8 cellular contexts compared by ENCODE assay signal in the genomic region with DNA sequence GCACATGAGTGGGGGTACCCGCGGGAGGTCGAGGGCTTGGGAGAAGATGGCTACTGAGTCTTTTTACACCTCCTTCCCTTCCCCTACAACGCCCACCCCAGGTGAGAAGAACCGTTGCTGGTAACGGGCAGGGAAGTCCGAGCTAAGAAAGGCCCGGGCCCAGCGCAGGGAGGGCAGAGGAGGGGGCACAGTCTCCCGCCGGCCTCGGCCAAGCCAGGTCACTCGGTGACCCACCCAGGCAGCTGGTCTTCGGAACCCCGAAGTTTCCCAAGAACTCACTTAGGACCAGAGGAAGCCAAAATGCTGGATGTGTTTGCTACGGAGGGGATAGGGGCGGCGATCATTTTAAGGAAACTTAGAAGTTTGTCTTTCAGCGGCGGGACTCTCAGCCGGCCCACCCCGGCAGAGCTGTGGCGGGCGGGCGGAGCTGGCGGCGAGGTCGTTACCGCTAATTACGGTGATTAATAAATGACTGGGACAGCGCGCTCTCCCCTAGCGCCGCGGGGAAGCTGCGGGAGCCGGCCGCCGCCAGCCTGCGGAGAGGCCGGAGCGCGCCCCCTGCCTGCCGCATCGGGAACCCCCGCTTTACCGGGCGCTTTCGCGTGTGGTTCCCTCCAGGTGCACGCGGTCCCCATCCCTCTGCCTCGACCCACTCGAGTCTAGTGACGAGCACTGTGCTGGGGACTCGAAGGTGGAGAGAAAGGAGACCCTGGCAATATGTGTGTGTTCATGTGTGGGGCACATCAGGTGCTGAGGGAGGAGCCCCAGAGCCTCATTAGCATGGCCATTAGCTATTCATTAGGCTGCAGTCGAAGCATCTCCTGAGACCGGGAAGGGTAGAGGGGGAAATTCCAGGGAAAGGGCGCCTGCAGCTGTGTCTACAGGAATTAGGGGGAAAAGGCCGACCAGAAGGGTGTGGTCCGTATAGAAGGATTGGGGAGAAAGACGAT. TPM values are rescaled to one million over a fixed set of nuclear protein-coding genes. Genes with fewer than 3 reads are reported as not detected.
DNase-seq lines count a peak whose midpoint lies in the region; ATAC-seq, FAIRE-seq and TF ChIP-seq lines count a peak whose summit lies in the region.

No MANE protein-coding gene starts in this region.

- H3K4me2 ChIP-seq in keratinocyte (ENCODE audit: control insufficient read depth, extremely low read depth, insufficient read depth, low read depth, low read length), result peak overlapping the region; percentile 62

- H3K9me1 ChIP-seq in keratinocyte (ENCODE audit: control insufficient read depth, extremely low read depth, insufficient read depth, low read length), result no peaks in the 10 kb centered on the region

- no peaks in the 10 kb centered on the region for H3K9me3 ChIP-seq in CD4-positive, alpha-beta memory T cell (ENCODE audit: control insufficient read depth in 1 of 2, low read length in 2 of 2)
- H3K9me3 ChIP-seq in HEK293 (ENCODE audit: control insufficient read depth, insufficient read depth, low read depth, low read length) (no peaks in the 10 kb centered on the region), keratinocyte (ENCODE audit: control insufficient read depth, low read depth, low read length) (no peaks in the 10 kb centered on the region)

- dilution Hi-C loops in keratinocyte (cut with MboI; ENCODE audit: extremely low pct_ligation_motif_present, low sequenced_read_pairs), result no loop called here

- intact Hi-C loops in CD4-positive, alpha-beta memory T cell (cut with micrococcal nuclease), result no loop called here

- H3K4me3 ChIP-seq in CD4-positive, alpha-beta memory T cell (ENCODE audit: low read length in 2 of 2), result no peak overlapping the region
- peak overlapping the region; percentile 13 for H3K4me3 ChIP-seq in HEK293 (ENCODE audit: low read depth, low read length)
- peak overlapping the region in 1 of 3 experiments; percentile 27 for H3K4me3 ChIP-seq in keratinocyte (ENCODE audit: control insufficient read depth in 2 of 3, extremely low read depth in 1 of 3, insufficient read depth in 2 of 3, low read depth in 1 of 3, low read length in 3 of 3)

- peak in 4 of 5 donors; percentile 42 to 52 (median 44) for DNase-seq in CD4-positive, alpha-beta memory T cell
- DNase-seq in T-helper 22 cell (ENCODE audit: low read depth), result peak; percentile 9
- DNase-seq in T47D (ENCODE audit: low read depth in 1 of 2, low spot score in 1 of 2), result peak; percentile 59 to 88
- DNase-seq in keratinocyte (ENCODE audit: low read depth, low spot score), result no peak
- DNase-seq in stimulated activated CD4-positive, alpha-beta T cell treated with anti-CD3 and anti-CD28 coated beads, Interleukin-4, amount 100 ng/mL, for 48 hours (ENCODE audit: low read depth in 2 of 2), result peak; percentile 35 to 56
- no peak for DNase-seq in NK-92 (lab: John Stamatoyannopoulos, UW; ENCODE audit: unreplicated experiment)

- H3K9me3 Mint-ChIP-seq in CD4-positive, alpha-beta memory T cell, result no peaks in the 10 kb centered on the region

- TF ChIP-seq CTCF in HEK293 (tag by site-specific recombination; IDR thresholded peaks at IDR 0.05) (peak; percentile 66; the same call in 1 of the 2 replicates), keratinocyte (optimal IDR thresholded peaks at IDR 0.05 in 1 of 3, IDR thresholded peaks at IDR 0.05 in 1 of 3, conservative IDR thresholded peaks at IDR 0.05 in 1 of 3; ENCODE audit: extremely low read depth in 1 of 3, insufficient read depth in 2 of 3, low read length in 3 of 3) (peak; percentile 44 to 79 (median 73))

- H3K27me3 ChIP-seq in CD4-positive, alpha-beta memory T cell (ENCODE audit: insufficient read depth, low read length), result peaks cover 78% of the 10 kb centered on the region
- peaks cover 98% of the 10 kb centered on the region for H3K27me3 ChIP-seq in keratinocyte (ENCODE audit: control insufficient read depth, extremely low read depth, insufficient read depth, low read length)

- no peak overlapping the region for H3K27ac ChIP-seq in CD4-positive, alpha-beta memory T cell (ENCODE audit: low read depth, low read length)
- no peak overlapping the region for H3K27ac ChIP-seq in HEK293 (ENCODE audit: extremely low read depth, low read depth, low read length)
- H3K27ac ChIP-seq in keratinocyte (ENCODE audit: control insufficient read depth, insufficient read depth, low read length), result no peak overlapping the region

- no peaks in the 10 kb centered on the region for H3K36me3 ChIP-seq in CD4-positive, alpha-beta memory T cell (ENCODE audit: insufficient read depth, low read length)
- H3K36me3 ChIP-seq in HEK293 (ENCODE audit: control insufficient read depth in 2 of 2, insufficient read depth in 1 of 2, low read length in 2 of 2) (no peaks in the 10 kb centered on the region), keratinocyte (ENCODE audit: control insufficient read depth in 2 of 2, extremely low read depth in 1 of 2, insufficient read depth in 2 of 2, low read length in 2 of 2) (no peaks in the 10 kb centered on the region)

- FAIRE-seq in keratinocyte (lab: Jason Lieb, UNC), result no peak

- peak overlapping the region in 1 of 7 donors; percentile 65 for H3K27ac Mint-ChIP-seq in CD4-positive, alpha-beta memory T cell

- H3K36me3 Mint-ChIP-seq in CD4-positive, alpha-beta memory T cell, result no peaks in the 10 kb centered on the region

- H3K4me1 Mint-ChIP-seq in CD4-positive, alpha-beta memory T cell, result peaks cover 26 to 70% (median 47%) of the 10 kb centered on the region in 4 donors

- CTCF ChIA-PET in CD4-positive, alpha-beta memory T cell (lab: Charles Lee; ENCODE audit: partially characterized antibody), result interaction anchor here (0.6 to 2.7 kb wide), 18 partner anchors 8 to 276 kb away, joined by 3 to 18 read pairs (median 4); partner anchors contain the start of genes SIAE and SPA17
- CTCF ChIA-PET in HEK293 (lab: Yijun Ruan, JAX), result interaction anchor here (0.6 to 3.0 kb wide), 46 partner anchors 8 to 1643 kb away, joined by 3 to 36 read pairs (median 4); no protein-coding TSS in a partner anchor

- POLR2A ChIA-PET in CD4-positive, alpha-beta memory T cell (lab: Charles Lee; ENCODE audit: partially characterized antibody), result interaction anchor here (1.2 kb wide), 1 partner anchor 10 kb away, joined by 4 read pairs; no protein-coding TSS in a partner anchor
- POLR2A ChIA-PET in HEK293 (lab: Yijun Ruan, JAX), result interaction anchor here (0.9 to 1.7 kb wide), 2 partner anchors 10 to 87 kb away, joined by 3 to 9 read pairs; partner anchors contain the start of gene CCDC15

- peaks cover 39% of the 10 kb centered on the region for H3K4me1 ChIP-seq in CD4-positive, alpha-beta memory T cell (ENCODE audit: insufficient read depth, low read length)
- no peaks in the 10 kb centered on the region for H3K4me1 ChIP-seq in HEK293 (ENCODE audit: control insufficient read depth, insufficient read depth, low read length)
- H3K4me1 ChIP-seq in keratinocyte (ENCODE audit: control insufficient read depth, extremely low read depth, insufficient read depth, low read length), result peaks cover 3% of the 10 kb centered on the region

- H4K20me1 ChIP-seq in keratinocyte (ENCODE audit: control insufficient read depth, extremely low read depth, insufficient read depth, low read length), result no peaks in the 10 kb centered on the region

- no peak for ATAC-seq in HG03139 (IDR thresholded peaks at IDR 0.05; ENCODE audit: unreplicated experiment)

- peak overlapping the region in 5 of 8 donors; percentile 35 to 71 (median 52) for H3K4me3 Mint-ChIP-seq in CD4-positive, alpha-beta memory T cell

- no peaks in the 10 kb centered on the region for H3K79me2 ChIP-seq in keratinocyte (ENCODE audit: control insufficient read depth, insufficient read depth, low read length)

- in situ Hi-C loops in T47D (cut with HindIII; ENCODE audit: low pct_unique_long_range_greater_than_20kb, low sequenced_read_pairs), result no loop called here

- H3K27me3 Mint-ChIP-seq in CD4-positive, alpha-beta memory T cell, result peaks cover 73 to 77% of the 10 kb centered on the region in 2 donors

- H2AFZ ChIP-seq in keratinocyte (ENCODE audit: control insufficient read depth, low read length), result no peak overlapping the region

- H3K9ac ChIP-seq in keratinocyte (ENCODE audit: control insufficient read depth, extremely low read depth, insufficient read depth, low read length), result no peak overlapping the region

TF ChIP-seq in HEK293, 187 proteins besides CTCF, POLR2A, EP300 and RAD21 (continues in another document):
- TF ChIP-seq ZIC2 (tag by site-specific recombination; IDR thresholded peaks at IDR 0.05), result peak; percentile 35

RNA-seq across cellular contexts. Expression of gene ROBO3, which starts 0.9 kb away (rescaled TPM):
- total RNA-seq in CD4-positive, alpha-beta memory T cell, result 10 to 100 TPM; 16.2 to 18.1 TPM
- polyA plus RNA-seq in CD4-positive, alpha-beta memory T cell, result 1 to 10 TPM in 1 of 2 donors, under 1 TPM in 1; 0.70 to 2.0 TPM
- polyA plus RNA-seq in keratinocyte, result 13.6 to 19.2 TPM (median 17.0 TPM) in 3 replicates
- polyA plus RNA-seq in keratinocyte (2011; ENCODE audit: low read depth), result 2.3 TPM
- 8.8 and 15.7 TPM in 2 replicates for polyA plus RNA-seq in keratinocyte (2011; cell fraction: cytosol; rRNA removed)
- 58.3 and 79.9 TPM in 2 replicates for polyA plus RNA-seq in keratinocyte (2011; cell fraction: nucleus; rRNA removed)
- polyA plus RNA-seq in keratinocyte (2012; ENCODE audit: low replicate concordance), result 10.8 and 19.8 TPM in 2 replicates
- polyA minus RNA-seq in keratinocyte, result 5.2 to 16.2 TPM (median 8.2 TPM) in 3 replicates
- polyA minus RNA-seq in keratinocyte (2011; cell fraction: cytosol; rRNA and poly(A)+ RNA removed), result 7.7 TPM
- 10.5 and 15.3 TPM in 2 replicates for polyA minus RNA-seq in keratinocyte (2011; cell fraction: nucleus; rRNA and poly(A)+ RNA removed)

RNA-seq across cellular contexts. Expression of gene ROBO4, which starts 31.5 kb away (rescaled TPM):
- not detected for total RNA-seq in CD4-positive, alpha-beta memory T cell
- polyA plus RNA-seq in CD4-positive, alpha-beta memory T cell, result not detected
- polyA plus RNA-seq in keratinocyte, result 0.94 to 2.3 TPM (median 0.98 TPM) in 3 replicates
- 1.2 TPM for polyA plus RNA-seq in keratinocyte (2011; ENCODE audit: low read depth)
- polyA plus RNA-seq in keratinocyte (2011; cell fraction: cytosol; rRNA removed), result 1.1 and 1.7 TPM in 2 replicates
- polyA plus RNA-seq in keratinocyte (2011; cell fraction: nucleus; rRNA removed), result 2.6 and 2.8 TPM in 2 replicates
- 1.4 and 7.1 TPM in 2 replicates for polyA plus RNA-seq in keratinocyte (2012; ENCODE audit: low replicate concordance)
- 2.0 to 8.8 TPM (median 2.2 TPM) in 3 replicates for polyA minus RNA-seq in keratinocyte
- polyA minus RNA-seq in keratinocyte (2011; cell fraction: cytosol; rRNA and poly(A)+ RNA removed), result 4.0 TPM
- polyA minus RNA-seq in keratinocyte (2011; cell fraction: nucleus; rRNA and poly(A)+ RNA removed), result 2.0 and 3.3 TPM in 2 replicates

RNA-seq across cellular contexts. Expression of gene HEPN1, which starts 52.9 kb away (rescaled TPM):
- total RNA-seq in CD4-positive, alpha-beta memory T cell, result not detected
- not detected for polyA plus RNA-seq in CD4-positive, alpha-beta memory T cell
- not detected in 3 replicates for polyA plus RNA-seq in keratinocyte
- polyA plus RNA-seq in keratinocyte (2011; ENCODE audit: low read depth), result not detected
- polyA plus RNA-seq in keratinocyte (2011; cell fraction: cytosol; rRNA removed), result not detected in 2 replicates
- not detected in 2 replicates for polyA plus RNA-seq in keratinocyte (2011; cell fraction: nucleus; rRNA removed)
- polyA plus RNA-seq in keratinocyte (2012; ENCODE audit: low replicate concordance), result not detected in 2 replicates
- polyA minus RNA-seq in keratinocyte, result not detected in 3 replicates
- polyA minus RNA-seq in keratinocyte (2011; cell fraction: cytosol; rRNA and poly(A)+ RNA removed), result not detected
- not detected in 2 replicates for polyA minus RNA-seq in keratinocyte (2011; cell fraction: nucleus; rRNA and poly(A)+ RNA removed)

Comparison
In these comparisons a context has a peak if more than half of its experiments do, and no peak if none do; other contexts are left out.
1. DNase-seq: peak in CD4-positive, alpha-beta memory T cell (4 of 5), T-helper 22 cell (single experiment), T47D (2 of 2) and stimulated activated CD4-positive, alpha-beta T cell treated with anti-CD3 and anti-CD28 coated beads, Interleukin-4, amount 100 ng/mL, for 48 hours (2 of 2); none in keratinocyte (single experiment) and NK-92 (single experiment).